19 cellular contexts compared by ENCODE assay signal in genomic region chr1:110319332-110320167, GRCh38. TPM values are rescaled to one million over a fixed set of nuclear protein-coding genes. Genes with fewer than 3 reads are reported as not detected.
DNase-seq lines count a peak whose midpoint lies in the region; ATAC-seq and TF ChIP-seq lines count a peak whose summit lies in the region.
"Had no signal": no experiment of that assay in that cellular context is flagged by ENCODE, and none has a peak within 500 bp of the region (broad histone marks: within the 10 kb centered on the region; RNA-seq: fewer than 3 reads in every experiment).

No MANE protein-coding gene starts in this region.

- no peak for TF ChIP-seq POLR2A in gastroesophageal sphincter (IDR thresholded peaks at IDR 0.05)
- TF ChIP-seq POLR2A in esophagus squamous epithelium (IDR thresholded peaks at IDR 0.05) = no peak

- peak; percentile 53 for ATAC-seq in activated CD8-positive, alpha-beta T cell treated with anti-CD3 and anti-CD28 coated beads for 36 hours
- no peak for ATAC-seq in activated CD8-positive, alpha-beta T cell treated with anti-CD3 and anti-CD28 coated beads, Interleukin-2, amount 10 ng/mL, durations not matched to agents 7 days and 5 days
- peak; percentile 80 for ATAC-seq in stimulated activated effector memory CD8-positive, alpha-beta T cell treated with anti-CD3 and anti-CD28 coated beads, Interleukin-12 subunit alpha, Interleukin-12 subunit beta, amount 100 ng/mL, for 72 hours
- ATAC-seq in gastroesophageal sphincter = no peak
- ATAC-seq: right cardiac atrium had no signal

- WGBS in endodermal cell (ENCODE audit: insufficient coverage in 1 of 2, insufficient read length in 1 of 2), 2 experiments = 80 to 86% methylated on average over 1 to 4 of the region's 4 CpGs
- WGBS in gastroesophageal sphincter (ENCODE audit: low coverage in 1 of 2), 2 donors = 67 to 83% methylated on average over 1 to 3 of the region's 4 CpGs
- WGBS in esophagus squamous epithelium, 2 donors = 57 to 71% methylated on average over 4 of the region's 4 CpGs

- no peak for DNase-seq in activated CD8-positive, alpha-beta T cell treated with anti-CD3 and anti-CD28 coated beads for 36 hours
- DNase-seq in activated CD8-positive, alpha-beta T cell treated with anti-CD3 and anti-CD28 coated beads, Interleukin-2, amount 10 ng/mL, durations not matched to agents 7 days and 5 days = no peak
- DNase-seq in NOMO-1 treated with DMSO at 0.1 percent for 48 hours (lab: John Stamatoyannopoulos, UW; ENCODE audit: unreplicated experiment) (peak; percentile 90), endodermal cell (no peak), Ammon's horn (ENCODE audit: low spot score) (no peak), esophagus squamous epithelium (lab: John Stamatoyannopoulos, UW) (no peak)
- DNase-seq in stimulated activated effector memory CD8-positive, alpha-beta T cell treated with anti-CD3 and anti-CD28 coated beads, Interleukin-12 subunit alpha, Interleukin-12 subunit beta, amount 100 ng/mL, for 72 hours (ENCODE audit: low spot score in 2 of 2) = no peak
- DNase-seq: CD4-positive, CD25-positive, alpha-beta regulatory T cell; foreskin fibroblast; HCEC 1CT; NCI-H2081 treated with DMSO at 0.1 percent for 48 hours; NCI-H748 treated with DMSO at 0.1 percent for 48 hours; right cardiac atrium had no signal

- no peak overlapping the region for H3K4me3 Mint-ChIP-seq in activated CD8-positive, alpha-beta T cell treated with anti-CD3 and anti-CD28 coated beads for 36 hours
- no peak overlapping the region for H3K4me3 Mint-ChIP-seq in activated CD8-positive, alpha-beta T cell treated with anti-CD3 and anti-CD28 coated beads, Interleukin-2, amount 10 ng/mL, durations not matched to agents 7 days and 5 days
- no peak overlapping the region for H3K4me3 Mint-ChIP-seq in endodermal cell
- H3K4me3 Mint-ChIP-seq in stimulated activated effector memory CD8-positive, alpha-beta T cell treated with anti-CD3 and anti-CD28 coated beads, Interleukin-12 subunit alpha, Interleukin-12 subunit beta, amount 100 ng/mL, for 72 hours = no peak overlapping the region
- H3K4me3 Mint-ChIP-seq: activated T-helper 1 cell treated with anti-CD3 and anti-CD28 coated beads, Interleukin-12 subunit alpha, Interleukin-12 subunit beta, Interleukin-2, Interleukin-4 antibody, amounts not matched to agents 30 ng/mL and 10 ng/mL and 1 ng/mL, durations not matched to agents 14 hours and 24 hours and 36 hours; CD4-positive, CD25-positive, alpha-beta regulatory T cell; central memory CD8-positive, alpha-beta T cell; mesothelial cell of epicardium had no signal

- POLR2A ChIA-PET in activated CD8-positive, alpha-beta T cell treated with anti-CD3 and anti-CD28 coated beads for 36 hours (lab: Charles Lee) = interaction anchor here (1.1 kb wide), 1 partner anchor 10 kb away, joined by 3 read pairs; no protein-coding TSS in a partner anchor
- POLR2A ChIA-PET in activated CD8-positive, alpha-beta T cell treated with anti-CD3 and anti-CD28 coated beads, Interleukin-2, amount 10 ng/mL, durations not matched to agents 7 days and 5 days (lab: Charles Lee) = no interaction called here

- H3K27me3 ChIP-seq in endodermal cell (ENCODE audit: control insufficient read depth, insufficient read depth, low read length, poor library complexity, severe bottlenecking) (no peaks in the 10 kb centered on the region), gastroesophageal sphincter (no peaks in the 10 kb centered on the region), esophagus squamous epithelium (no peaks in the 10 kb centered on the region)

- no peak for TF ChIP-seq CTCF in activated CD8-positive, alpha-beta T cell treated with anti-CD3 and anti-CD28 coated beads for 36 hours (IDR thresholded peaks at IDR 0.05)
- TF ChIP-seq CTCF in endodermal cell (conservative IDR thresholded peaks at IDR 0.05) (peak; percentile 20), gastroesophageal sphincter (IDR thresholded peaks at IDR 0.05) (no peak), esophagus squamous epithelium (IDR thresholded peaks at IDR 0.05) (no peak)

- no peaks in the 10 kb centered on the region for H3K36me3 Mint-ChIP-seq in activated CD8-positive, alpha-beta T cell treated with anti-CD3 and anti-CD28 coated beads for 36 hours (ENCODE audit: low read depth)
- no peaks in the 10 kb centered on the region for H3K36me3 Mint-ChIP-seq in activated CD8-positive, alpha-beta T cell treated with anti-CD3 and anti-CD28 coated beads, Interleukin-2, amount 10 ng/mL, durations not matched to agents 7 days and 5 days (ENCODE audit: low read depth)
- no peaks in the 10 kb centered on the region for H3K36me3 Mint-ChIP-seq in endodermal cell (ENCODE audit: low read depth)
- H3K36me3 Mint-ChIP-seq in stimulated activated effector memory CD8-positive, alpha-beta T cell treated with anti-CD3 and anti-CD28 coated beads, Interleukin-12 subunit alpha, Interleukin-12 subunit beta, amount 100 ng/mL, for 72 hours = no peaks in the 10 kb centered on the region
- H3K36me3 Mint-ChIP-seq: mesothelial cell of epicardium had no signal

- no peak overlapping the region for H3K9ac ChIP-seq in endodermal cell (ENCODE audit: extremely low read depth, low read length, poor library complexity, severe bottlenecking)

- H3K27ac Mint-ChIP-seq in activated CD8-positive, alpha-beta T cell treated with anti-CD3 and anti-CD28 coated beads for 36 hours = no peak overlapping the region
- no peak overlapping the region for H3K27ac Mint-ChIP-seq in activated CD8-positive, alpha-beta T cell treated with anti-CD3 and anti-CD28 coated beads, Interleukin-2, amount 10 ng/mL, durations not matched to agents 7 days and 5 days
- H3K27ac Mint-ChIP-seq in endodermal cell = no peak overlapping the region
- H3K27ac Mint-ChIP-seq in stimulated activated effector memory CD8-positive, alpha-beta T cell treated with anti-CD3 and anti-CD28 coated beads, Interleukin-12 subunit alpha, Interleukin-12 subunit beta, amount 100 ng/mL, for 72 hours = no peak overlapping the region
- H3K27ac Mint-ChIP-seq: activated T-helper 1 cell treated with anti-CD3 and anti-CD28 coated beads, Interleukin-12 subunit alpha, Interleukin-12 subunit beta, Interleukin-2, Interleukin-4 antibody, amounts not matched to agents 30 ng/mL and 10 ng/mL and 1 ng/mL, durations not matched to agents 14 hours and 24 hours and 36 hours; CD4-positive, CD25-positive, alpha-beta regulatory T cell; mesothelial cell of epicardium had no signal

- TF ChIP-seq EP300 in gastroesophageal sphincter (IDR thresholded peaks at IDR 0.05) = no peak

- H3K9me3 Mint-ChIP-seq in activated CD8-positive, alpha-beta T cell treated with anti-CD3 and anti-CD28 coated beads for 36 hours = no peaks in the 10 kb centered on the region
- H3K9me3 Mint-ChIP-seq in activated CD8-positive, alpha-beta T cell treated with anti-CD3 and anti-CD28 coated beads, Interleukin-2, amount 10 ng/mL, durations not matched to agents 7 days and 5 days (ENCODE audit: insufficient read depth) = no peaks in the 10 kb centered on the region
- H3K9me3 Mint-ChIP-seq in endodermal cell = peaks cover 5% of the 10 kb centered on the region
- H3K9me3 Mint-ChIP-seq in stimulated activated effector memory CD8-positive, alpha-beta T cell treated with anti-CD3 and anti-CD28 coated beads, Interleukin-12 subunit alpha, Interleukin-12 subunit beta, amount 100 ng/mL, for 72 hours = no peaks in the 10 kb centered on the region
- H3K9me3 Mint-ChIP-seq: activated T-helper 1 cell treated with anti-CD3 and anti-CD28 coated beads, Interleukin-12 subunit alpha, Interleukin-12 subunit beta, Interleukin-2, Interleukin-4 antibody, amounts not matched to agents 30 ng/mL and 10 ng/mL and 1 ng/mL, durations not matched to agents 14 hours and 24 hours and 36 hours; central memory CD8-positive, alpha-beta T cell had no signal

- H3K27ac ChIP-seq in endodermal cell (ENCODE audit: low read depth, low read length) (no peak overlapping the region), gastroesophageal sphincter (no peak overlapping the region), esophagus squamous epithelium (no peak overlapping the region)
- H3K27ac ChIP-seq: RWPE1, VCaP had no signal

- intact Hi-C loops in activated CD8-positive, alpha-beta T cell treated with anti-CD3 and anti-CD28 coated beads for 36 hours (cut with micrococcal nuclease) = no loop called here
- intact Hi-C loops in esophagus squamous epithelium (cut with DNase I) = no loop called here

- H3K9me3 ChIP-seq in endodermal cell (ENCODE audit: control insufficient read depth, low read length) (no peaks in the 10 kb centered on the region), gastroesophageal sphincter (no peaks in the 10 kb centered on the region), esophagus squamous epithelium (no peaks in the 10 kb centered on the region)

- CTCF ChIA-PET in activated CD8-positive, alpha-beta T cell treated with anti-CD3 and anti-CD28 coated beads for 36 hours (lab: Charles Lee) = interaction anchor here (0.8 to 22.5 kb wide), 3 partner anchors 115 to 176 kb away, joined by 5 to 761 read pairs (median 5); partner anchors contain the start of gene KCNC4
- CTCF ChIA-PET in activated CD8-positive, alpha-beta T cell treated with anti-CD3 and anti-CD28 coated beads, Interleukin-2, amount 10 ng/mL, durations not matched to agents 7 days and 5 days (lab: Charles Lee) = interaction anchor here (0.8 to 17.0 kb wide), 4 partner anchors 10 to 122 kb away, joined by 3 to 460 read pairs (median 8); partner anchors contain the start of gene KCNC4

- no peaks in the 10 kb centered on the region for H3K27me3 Mint-ChIP-seq in activated CD8-positive, alpha-beta T cell treated with anti-CD3 and anti-CD28 coated beads for 36 hours
- peaks cover 1% of the 10 kb centered on the region for H3K27me3 Mint-ChIP-seq in activated CD8-positive, alpha-beta T cell treated with anti-CD3 and anti-CD28 coated beads, Interleukin-2, amount 10 ng/mL, durations not matched to agents 7 days and 5 days (ENCODE audit: low read depth)
- peaks cover 6% of the 10 kb centered on the region for H3K27me3 Mint-ChIP-seq in endodermal cell (ENCODE audit: insufficient read depth)
- H3K27me3 Mint-ChIP-seq: CD4-positive, CD25-positive, alpha-beta regulatory T cell; central memory CD8-positive, alpha-beta T cell had no signal

- H3K4me1 Mint-ChIP-seq in activated CD8-positive, alpha-beta T cell treated with anti-CD3 and anti-CD28 coated beads for 36 hours (ENCODE audit: low read depth) = no peaks in the 10 kb centered on the region
- no peaks in the 10 kb centered on the region for H3K4me1 Mint-ChIP-seq in activated CD8-positive, alpha-beta T cell treated with anti-CD3 and anti-CD28 coated beads, Interleukin-2, amount 10 ng/mL, durations not matched to agents 7 days and 5 days (ENCODE audit: low read depth)
- no peaks in the 10 kb centered on the region for H3K4me1 Mint-ChIP-seq in endodermal cell
- H3K4me1 Mint-ChIP-seq in stimulated activated effector memory CD8-positive, alpha-beta T cell treated with anti-CD3 and anti-CD28 coated beads, Interleukin-12 subunit alpha, Interleukin-12 subunit beta, amount 100 ng/mL, for 72 hours = peaks cover 6% of the 10 kb centered on the region
- H3K4me1 Mint-ChIP-seq: CD4-positive, CD25-positive, alpha-beta regulatory T cell; central memory CD8-positive, alpha-beta T cell had no signal

- H3K4me1 ChIP-seq in endodermal cell (ENCODE audit: control insufficient read depth, insufficient read depth, low read length) (no peaks in the 10 kb centered on the region), gastroesophageal sphincter (no peaks in the 10 kb centered on the region), esophagus squamous epithelium (no peaks in the 10 kb centered on the region)

- H3K36me3 ChIP-seq in endodermal cell (ENCODE audit: control insufficient read depth, insufficient read depth, low read length) = no peaks in the 10 kb centered on the region
- H3K36me3 ChIP-seq in gastroesophageal sphincter = no peaks in the 10 kb centered on the region
- no peaks in the 10 kb centered on the region for H3K36me3 ChIP-seq in esophagus squamous epithelium

- H3K4me3 ChIP-seq in endodermal cell (ENCODE audit: low read length) = no peak overlapping the region
- H3K4me3 ChIP-seq in gastroesophageal sphincter = no peak overlapping the region
- H3K4me3 ChIP-seq in esophagus squamous epithelium = no peak overlapping the region

RNA-seq across cellular contexts. Expression of gene RBM15, which starts 19.6 kb away (rescaled TPM):
- total RNA-seq in activated CD8-positive, alpha-beta T cell treated with anti-CD3 and anti-CD28 coated beads for 36 hours = 10 to 100 TPM; 70.8 to 72.5 TPM
- total RNA-seq in activated CD8-positive, alpha-beta T cell treated with anti-CD3 and anti-CD28 coated beads, Interleukin-2, amount 10 ng/mL, durations not matched to agents 7 days and 5 days = 10 to 100 TPM; 72.0 to 75.5 TPM
- 10 to 100 TPM; 42.0 to 54.2 TPM for total RNA-seq in endodermal cell
- polyA plus RNA-seq in endodermal cell (2013, experiment 1 of 2) = 13.5 TPM
- 15.3 TPM for polyA plus RNA-seq in endodermal cell (2013, experiment 2 of 2)
- 10 to 100 TPM; 16.7 to 36.9 (median 30.2) TPM for total RNA-seq in gastroesophageal sphincter
- 10 to 100 TPM; 10.5 to 39.5 (median 23.0) TPM for total RNA-seq in esophagus squamous epithelium

Comparison
In these comparisons a context has a peak if more than half of its experiments do, and no peak if none do; other contexts are left out.
1. ATAC-seq: peak in activated CD8-positive, alpha-beta T cell treated with anti-CD3 and anti-CD28 coated beads for 36 hours (single experiment) and stimulated activated effector memory CD8-positive, alpha-beta T cell treated with anti-CD3 and anti-CD28 coated beads, Interleukin-12 subunit alpha, Interleukin-12 subunit beta, amount 100 ng/mL, for 72 hours (single experiment); none in activated CD8-positive, alpha-beta T cell treated with anti-CD3 and anti-CD28 coated beads, Interleukin-2, amount 10 ng/mL, durations not matched to agents 7 days and 5 days (single experiment) and gastroesophageal sphincter (single experiment).